Comparison of ENCODE assay signal across 20 cellular contexts in the genomic region with DNA sequence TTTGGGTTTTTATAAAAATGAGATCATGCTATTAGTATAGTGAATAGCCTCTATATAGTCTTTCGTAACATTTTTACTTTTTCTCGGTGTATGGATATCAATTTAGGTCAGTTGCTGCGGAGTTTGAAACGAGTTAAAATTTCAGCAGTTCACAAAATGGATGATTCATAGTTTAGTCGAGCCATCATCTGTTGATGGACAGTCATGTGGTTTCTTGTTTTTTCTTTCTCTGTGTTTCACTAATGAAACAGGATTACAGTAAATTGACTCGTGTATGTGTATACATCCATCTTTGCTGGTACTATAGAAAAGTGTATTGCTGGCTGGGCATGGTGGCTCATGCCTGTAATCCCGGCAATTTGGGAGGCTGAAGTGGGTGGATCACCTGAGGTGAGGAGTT.
DNase-seq lines count a peak whose midpoint lies in the region; ATAC-seq and TF ChIP-seq lines count a peak whose summit lies in the region.
"Had no signal": no experiment of that assay in that cellular context is flagged by ENCODE, and none has a peak within 500 bp of the region (broad histone marks: within the 10 kb centered on the region; RNA-seq: fewer than 3 reads in every experiment).

No MANE protein-coding gene starts in this region.

- intact Hi-C loops in activated T-helper 2 cell treated with anti-CD3 and anti-CD28 coated beads, Interferon-gamma antibody, Interleukin-2, Interleukin-4, amounts not matched to agents 10 μg/mL and 5 μg/mL and 100 μg/mL, durations not matched to agents 14 hours and 24 hours and 36 hours (cut with micrococcal nuclease), result no loop called here

- WGBS in SK-N-SH (ENCODE audit: low lambda C conversion rate), result 45% methylated on average over 7 of the region's 7 CpGs

- H3K27ac ChIP-seq in HEK293 (ENCODE audit: extremely low read depth, low read depth, low read length) (no peak overlapping the region), SK-N-SH (ENCODE audit: low read depth in 2 of 2, low read length in 1 of 2) (peak overlapping the region in 1 of 2 experiments; percentile 73; a peak in 3 of 4 replicates)
- H3K27ac ChIP-seq: lower lobe of right lung had no signal

- H3K27me3 Mint-ChIP-seq in activated T-helper 2 cell treated with anti-CD3 and anti-CD28 coated beads, Interferon-gamma antibody, Interleukin-2, Interleukin-4, amounts not matched to agents 10 μg/mL and 5 μg/mL and 100 μg/mL, durations not matched to agents 14 hours and 24 hours and 36 hours (ENCODE audit: low read depth), result no peaks in the 10 kb centered on the region
- H3K27me3 Mint-ChIP-seq: activated T-cell treated with anti-CD3 and anti-CD28 coated beads, Interleukin-2, amount 50 U/mL, for 24 hours; T-cell had no signal

- H3F3A ChIP-seq in SK-N-SH (replicated peaks; ENCODE audit: insufficient read depth), result peaks cover 6% of the 10 kb centered on the region

- TF ChIP-seq CTCF in HEK293 (tag by site-specific recombination; IDR thresholded peaks at IDR 0.05) (no peak), SK-N-SH (IDR thresholded peaks at IDR 0.05) (no peak)

- CTCF ChIA-PET in HEK293 (lab: Yijun Ruan, JAX) (interaction anchor here (1.8 kb wide), 1 partner anchor 24 kb away, joined by 10 read pairs; no protein-coding TSS in a partner anchor), SK-N-SH (lab: Yijun Ruan, JAX) (no interaction called here)

- POLR2A ChIA-PET in HEK293 (lab: Yijun Ruan, JAX), result no interaction called here
- POLR2A ChIA-PET in SK-N-SH (lab: Yijun Ruan, JAX), result no interaction called here

- H3K27ac Mint-ChIP-seq in activated T-helper 2 cell treated with anti-CD3 and anti-CD28 coated beads, Interferon-gamma antibody, Interleukin-2, Interleukin-4, amounts not matched to agents 10 μg/mL and 5 μg/mL and 100 μg/mL, durations not matched to agents 14 hours and 24 hours and 36 hours, result no peak overlapping the region
- H3K27ac Mint-ChIP-seq: activated T-cell treated with anti-CD3 and anti-CD28 coated beads, Interleukin-2, amount 50 U/mL, for 24 hours; T-cell had no signal

- no peaks in the 10 kb centered on the region for H3K36me3 Mint-ChIP-seq in activated T-helper 2 cell treated with anti-CD3 and anti-CD28 coated beads, Interferon-gamma antibody, Interleukin-2, Interleukin-4, amounts not matched to agents 10 μg/mL and 5 μg/mL and 100 μg/mL, durations not matched to agents 14 hours and 24 hours and 36 hours (ENCODE audit: low read depth)
- H3K36me3 Mint-ChIP-seq: T-cell had no signal

- H3K4me1 Mint-ChIP-seq in activated T-helper 2 cell treated with anti-CD3 and anti-CD28 coated beads, Interferon-gamma antibody, Interleukin-2, Interleukin-4, amounts not matched to agents 10 μg/mL and 5 μg/mL and 100 μg/mL, durations not matched to agents 14 hours and 24 hours and 36 hours (ENCODE audit: low read depth), result peaks cover 2% of the 10 kb centered on the region

- H3K9me3 ChIP-seq in HEK293 (ENCODE audit: control insufficient read depth, insufficient read depth, low read depth, low read length) (no peaks in the 10 kb centered on the region), SK-N-SH (no peaks in the 10 kb centered on the region)
- H3K9me3 ChIP-seq: BE2C, lower lobe of right lung had no signal

- H3K9me3 Mint-ChIP-seq in activated T-helper 2 cell treated with anti-CD3 and anti-CD28 coated beads, Interferon-gamma antibody, Interleukin-2, Interleukin-4, amounts not matched to agents 10 μg/mL and 5 μg/mL and 100 μg/mL, durations not matched to agents 14 hours and 24 hours and 36 hours, result no peaks in the 10 kb centered on the region
- H3K9me3 Mint-ChIP-seq: activated T-cell treated with anti-CD3 and anti-CD28 coated beads, Interleukin-2, amount 50 U/mL, for 24 hours; T-cell had no signal

- ATAC-seq in esophagus mucosa, result peak; percentile 31
- ATAC-seq: T-cell had no signal

- no peaks in the 10 kb centered on the region for H3K9me2 ChIP-seq in SK-N-SH

- peak overlapping the region; percentile 75; the same call in 1 of the 2 replicates for H3K4me2 ChIP-seq in SK-N-SH

- peaks cover 5% of the 10 kb centered on the region; the same call in 1 of the 2 replicates for H4K20me1 ChIP-seq in SK-N-SH (ENCODE audit: insufficient read depth)

- H3K4me1 ChIP-seq in HEK293 (ENCODE audit: control insufficient read depth, insufficient read depth, low read length) (peaks cover 35% of the 10 kb centered on the region), SK-N-SH (ENCODE audit: control insufficient read depth in 1 of 2, insufficient read depth in 2 of 2, low read depth in 1 of 2, low read length in 1 of 2) (peaks cover 7 to 17% of the 10 kb centered on the region in 2 experiments; a peak in 3 of 4 replicates)

- no peak for TF ChIP-seq RAD21 in SK-N-SH (IDR thresholded peaks at IDR 0.05; ENCODE audit: low read length)

- no peaks in the 10 kb centered on the region for H3K27me3 ChIP-seq in SK-N-SH (ENCODE audit: insufficient read depth)
- H3K27me3 ChIP-seq: BE2C had no signal

- H3K4me3 ChIP-seq in HEK293 (ENCODE audit: low read depth, low read length) (no peak overlapping the region), SK-N-SH (ENCODE audit: low read depth in 2 of 2, low read length in 1 of 2) (no peak overlapping the region)

- no peak for TF ChIP-seq EP300 in SK-N-SH (IDR thresholded peaks at IDR 0.05; ENCODE audit: borderline replicate concordance in 1 of 2, low read depth in 1 of 2, low read length in 1 of 2)

- no peak overlapping the region; the same call in 1 of the 2 replicates for H3K9ac ChIP-seq in SK-N-SH

- H2AFZ ChIP-seq in SK-N-SH (ENCODE audit: low read depth), result peak overlapping the region; percentile 58; the same call in 1 of the 2 replicates

- no peak for DNase-seq in SK-N-SH
- peak; percentile 53 for DNase-seq in renal cortical epithelial cell (ENCODE audit: low read depth)
- DNase-seq in ecto neural progenitor cell (ENCODE audit: low spot score), result no peak
- no peak for DNase-seq in activated T-helper 2 cell treated with anti-CD3 and anti-CD28 coated beads, Interferon-gamma antibody, Interleukin-2, Interleukin-4, amounts not matched to agents 10 μg/mL and 5 μg/mL and 100 μg/mL, durations not matched to agents 14 hours and 24 hours and 36 hours (ENCODE audit: low spot score)
- no peak for DNase-seq in cerebellar nuclear complex (lab: John Stamatoyannopoulos, UW)
- DNase-seq in NCI-H1417 (lab: John Stamatoyannopoulos, UW), result no peak
- DNase-seq: activated CD4-positive, alpha-beta T cell treated with anti-CD3 and anti-CD28 coated beads, Interleukin-2, amount 50 U/mL, for 48 hours; activated T-cell treated with anti-CD3 and anti-CD28 coated beads, Interleukin-2, amount 50 U/mL, for 24 hours; BE2C; GF-D8; GOT3; KG1; lower lobe of right lung; NCI-H1092 treated with DMSO at 0.1 percent for 48 hours; NCI-H774; posterior cingulate gyrus; RPMI8226; T-cell had no signal

- H3K36me3 ChIP-seq in HEK293 (ENCODE audit: control insufficient read depth in 2 of 2, insufficient read depth in 1 of 2, low read length in 2 of 2) (no peaks in the 10 kb centered on the region), SK-N-SH (replicated peaks in 1 of 2; ENCODE audit: control insufficient read depth in 1 of 2, insufficient read depth in 2 of 2, low read length in 1 of 2) (no peaks in the 10 kb centered on the region)
- H3K36me3 ChIP-seq: BE2C, lower lobe of right lung had no signal

- H3K4me3 Mint-ChIP-seq in activated T-helper 2 cell treated with anti-CD3 and anti-CD28 coated beads, Interferon-gamma antibody, Interleukin-2, Interleukin-4, amounts not matched to agents 10 μg/mL and 5 μg/mL and 100 μg/mL, durations not matched to agents 14 hours and 24 hours and 36 hours (ENCODE audit: low read depth), result no peak overlapping the region
- H3K4me3 Mint-ChIP-seq: activated T-cell treated with anti-CD3 and anti-CD28 coated beads, Interleukin-2, amount 50 U/mL, for 24 hours; T-cell had no signal

- peaks cover 89% of the 10 kb centered on the region for H3K79me2 ChIP-seq in SK-N-SH (ENCODE audit: insufficient read depth)

TF ChIP-seq in HEK293, 187 proteins besides CTCF, POLR2A, EP300 and RAD21 (continues in another document):
- TF ChIP-seq ZNF600 (tag by site-specific recombination; IDR thresholded peaks at IDR 0.05) (no peak), ZBTB1 (tag by site-specific recombination; IDR thresholded peaks at IDR 0.05) (no peak), ZBTB48 (tag by site-specific recombination; IDR thresholded peaks at IDR 0.05) (no peak), SALL2 (tag by site-specific recombination; IDR thresholded peaks at IDR 0.05; ENCODE audit: borderline replicate concordance) (no peak), MEIS1 (CRISPR knock-in tag; IDR thresholded peaks at IDR 0.05; ENCODE audit: borderline replicate concordance) (no peak), HOXC10 (CRISPR knock-in tag; IDR thresholded peaks at IDR 0.05) (no peak), ZNF138 (tag by site-specific recombination; IDR thresholded peaks at IDR 0.05; ENCODE audit: borderline replicate concordance) (no peak), ZNF544 (tag by site-specific recombination; IDR thresholded peaks at IDR 0.05) (no peak), ZFP37 (tag by site-specific recombination; IDR thresholded peaks at IDR 0.05) (no peak), ZNF174 (tag by site-specific recombination; IDR thresholded peaks at IDR 0.05) (no peak)

TF ChIP-seq in SK-N-SH, 30 proteins besides CTCF, POLR2A, EP300 and RAD21 (continues in another document):
- no peak for TF ChIP-seq EZH2phosphoT487 (IDR thresholded peaks at IDR 0.05; ENCODE audit: borderline replicate concordance, low read depth)
- no peak for TF ChIP-seq MEF2A (IDR thresholded peaks at IDR 0.05; ENCODE audit: borderline replicate concordance, low read depth)
- TF ChIP-seq TEAD4 (IDR thresholded peaks at IDR 0.05; ENCODE audit: borderline replicate concordance, insufficient read depth), result no peak
- no peak for TF ChIP-seq FOXJ3 (CRISPR knock-in tag; IDR thresholded peaks at IDR 0.05)
- TF ChIP-seq RXRA (IDR thresholded peaks at IDR 0.05; ENCODE audit: borderline replicate concordance, low read depth), result no peak
